30 cellular contexts compared by ENCODE assay signal in the genomic region with DNA sequence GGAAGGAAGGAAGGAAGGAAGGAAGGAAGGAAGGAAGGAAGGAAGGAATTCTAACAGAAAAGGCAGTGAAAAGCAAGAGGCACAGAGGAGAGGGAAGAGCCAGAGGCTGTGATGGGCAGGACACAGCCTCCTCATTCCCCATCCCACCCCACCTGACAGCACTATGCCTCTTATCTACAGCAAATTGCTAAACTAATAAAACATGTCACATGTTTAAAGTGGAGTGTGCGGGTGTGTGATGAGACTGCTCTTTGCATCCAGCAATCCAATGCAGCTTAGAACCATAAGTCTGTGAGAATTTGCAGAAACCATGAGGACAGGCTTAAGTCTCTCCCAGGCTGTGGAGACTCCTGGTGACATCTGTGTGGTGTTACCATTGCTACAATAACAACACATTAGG.
"Had no signal": no experiment of that assay in that cellular context is flagged by ENCODE, and none has a peak within 500 bp of the region (broad histone marks: within the 10 kb centered on the region; RNA-seq: fewer than 3 reads in every experiment).

No MANE protein-coding gene starts in this region.

- H3K27me3 ChIP-seq: upper lobe of left lung, vagina had no signal

- H3K9me3 Mint-ChIP-seq: activated CD4-positive, alpha-beta memory T cell treated with anti-CD3 and anti-CD28 coated beads, Interleukin-2, amount 10 ng/mL, durations not matched to agents 7 days and 5 days; activated CD4-positive, alpha-beta T cell treated with anti-CD3 and anti-CD28 coated beads, Interleukin-2, amount 10 ng/mL, durations not matched to agents 7 days and 5 days; activated T-cell treated with anti-CD3 and anti-CD28 coated beads, Interleukin-2, amount 50 U/mL, for 4 hours; activated T-helper 17 cell treated with anti-CD3 and anti-CD28 coated beads, Interleukin-2, amount 50 U/mL, for 72 hours; naive B cell; nephron progenitor cell; stimulated activated effector memory CD8-positive, alpha-beta T cell treated with anti-CD3 and anti-CD28 coated beads, Interleukin-12 subunit alpha, Interleukin-12 subunit beta, amount 100 ng/mL, for 72 hours; stimulated activated naive CD8-positive, alpha-beta T cell treated with anti-CD3 and anti-CD28 coated beads, Interleukin-15, amount 100 ng/mL, for 72 hours had no signal

- H3K4me1 Mint-ChIP-seq: activated CD4-positive, alpha-beta memory T cell treated with anti-CD3 and anti-CD28 coated beads, Interleukin-2, amount 10 ng/mL, durations not matched to agents 7 days and 5 days; activated CD4-positive, alpha-beta T cell treated with anti-CD3 and anti-CD28 coated beads, Interleukin-2, amount 10 ng/mL, durations not matched to agents 7 days and 5 days; activated T-helper 17 cell treated with anti-CD3 and anti-CD28 coated beads, Interleukin-2, amount 50 U/mL, for 72 hours; naive B cell; stimulated activated effector memory CD8-positive, alpha-beta T cell treated with anti-CD3 and anti-CD28 coated beads, Interleukin-12 subunit alpha, Interleukin-12 subunit beta, amount 100 ng/mL, for 72 hours; stimulated activated naive CD8-positive, alpha-beta T cell treated with anti-CD3 and anti-CD28 coated beads, Interleukin-15, amount 100 ng/mL, for 72 hours had no signal

- H3K4me3 ChIP-seq: coronary artery, dorsolateral prefrontal cortex, heart right ventricle, left ventricle myocardium inferior, pancreas, prostate gland, skin epidermis, upper lobe of left lung, vagina had no signal

- H3K4me1 ChIP-seq: heart right ventricle, left ventricle myocardium inferior, pancreas, prostate gland, vagina had no signal

- H3K27ac ChIP-seq: brain microvascular endothelial cell, coronary artery, dorsolateral prefrontal cortex, heart right ventricle, left ventricle myocardium inferior, pancreas, prostate gland, upper lobe of left lung, vagina had no signal

- DNase-seq: activated CD4-positive, alpha-beta memory T cell treated with anti-CD3 and anti-CD28 coated beads, Interleukin-2, amount 10 ng/mL, durations not matched to agents 7 days and 5 days; activated CD4-positive, alpha-beta T cell treated with anti-CD3 and anti-CD28 coated beads for 1 hour; activated CD4-positive, alpha-beta T cell treated with anti-CD3 and anti-CD28 coated beads, Interleukin-2, amount 10 ng/mL, durations not matched to agents 7 days and 5 days; activated gamma-delta T cell treated with Interleukin-2 at 50 U/mL for 16 hours; activated naive CD4-positive, alpha-beta T cell treated with anti-CD3 and anti-CD28 coated beads, Interleukin-2, amount 50 U/mL, for 16 hours; activated T-cell treated with anti-CD3 and anti-CD28 coated beads, Interleukin-2, amount 50 U/mL, for 4 hours; amniotic stem cell; brain microvascular endothelial cell; dorsolateral prefrontal cortex; effector memory CD4-positive, alpha-beta T cell; foreskin fibroblast; heart right ventricle; left ventricle myocardium inferior; naive B cell; nephron progenitor cell; pancreas; retina; stimulated activated CD4-positive, alpha-beta T cell treated with anti-CD3 and anti-CD28 coated beads, Interleukin-4, amount 100 ng/mL, for 24 hours; stimulated activated naive CD8-positive, alpha-beta T cell treated with anti-CD3 and anti-CD28 coated beads, Interleukin-15, amount 100 ng/mL, for 72 hours; substantia nigra; T-helper 17 cell; T1000; upper lobe of left lung had no signal

- H3K36me3 Mint-ChIP-seq: naive B cell; stimulated activated effector memory CD8-positive, alpha-beta T cell treated with anti-CD3 and anti-CD28 coated beads, Interleukin-12 subunit alpha, Interleukin-12 subunit beta, amount 100 ng/mL, for 72 hours had no signal

- ATAC-seq: activated T-cell treated with anti-CD3 and anti-CD28 coated beads, Interleukin-2, amount 50 U/mL, for 4 hours; activated T-helper 17 cell treated with anti-CD3 and anti-CD28 coated beads, Interleukin-2, amount 50 U/mL, for 72 hours; heart right ventricle; sciatic nerve; stimulated activated effector memory CD8-positive, alpha-beta T cell treated with anti-CD3 and anti-CD28 coated beads, Interleukin-12 subunit alpha, Interleukin-12 subunit beta, amount 100 ng/mL, for 72 hours; stimulated activated naive CD8-positive, alpha-beta T cell treated with anti-CD3 and anti-CD28 coated beads, Interleukin-15, amount 100 ng/mL, for 72 hours; T-helper 17 cell had no signal

- H3K27ac Mint-ChIP-seq: activated CD4-positive, alpha-beta memory T cell treated with anti-CD3 and anti-CD28 coated beads, Interleukin-2, amount 10 ng/mL, durations not matched to agents 7 days and 5 days; activated CD4-positive, alpha-beta T cell treated with anti-CD3 and anti-CD28 coated beads, Interleukin-2, amount 10 ng/mL, durations not matched to agents 7 days and 5 days; activated T-helper 17 cell treated with anti-CD3 and anti-CD28 coated beads, Interleukin-2, amount 50 U/mL, for 72 hours; nephron progenitor cell; stimulated activated effector memory CD8-positive, alpha-beta T cell treated with anti-CD3 and anti-CD28 coated beads, Interleukin-12 subunit alpha, Interleukin-12 subunit beta, amount 100 ng/mL, for 72 hours; T-helper 17 cell had no signal

- H3K4me3 Mint-ChIP-seq: activated CD4-positive, alpha-beta memory T cell treated with anti-CD3 and anti-CD28 coated beads, Interleukin-2, amount 10 ng/mL, durations not matched to agents 7 days and 5 days; activated CD4-positive, alpha-beta T cell treated with anti-CD3 and anti-CD28 coated beads, Interleukin-2, amount 10 ng/mL, durations not matched to agents 7 days and 5 days; activated T-cell treated with anti-CD3 and anti-CD28 coated beads, Interleukin-2, amount 50 U/mL, for 4 hours; activated T-helper 17 cell treated with anti-CD3 and anti-CD28 coated beads, Interleukin-2, amount 50 U/mL, for 72 hours; naive B cell; nephron progenitor cell; stimulated activated effector memory CD8-positive, alpha-beta T cell treated with anti-CD3 and anti-CD28 coated beads, Interleukin-12 subunit alpha, Interleukin-12 subunit beta, amount 100 ng/mL, for 72 hours; stimulated activated naive CD8-positive, alpha-beta T cell treated with anti-CD3 and anti-CD28 coated beads, Interleukin-15, amount 100 ng/mL, for 72 hours; T-helper 17 cell had no signal

- H3K36me3 ChIP-seq: brain microvascular endothelial cell, heart right ventricle, left ventricle myocardium inferior, pancreas, prostate gland, upper lobe of left lung, vagina had no signal

- H3K9me3 ChIP-seq: heart right ventricle, left ventricle myocardium inferior, pancreas, prostate gland, upper lobe of left lung, vagina had no signal
